In genomic region chr2:160253440-160254296, GRCh38 we compare ENCODE assay signal across 2 cellular contexts.
A peak's percentile ranks its signal among the peaks of the same experiment; 100 is the strongest.
TF ChIP-seq lines count a peak whose summit lies in the region.

No MANE protein-coding gene starts in this region.

TF ChIP-seq in liver, 16 proteins besides CTCF, POLR2A, EP300 and RAD21:
- no peak for TF ChIP-seq ZBTB33 (IDR thresholded peaks at IDR 0.05)
- TF ChIP-seq NR2F2 (IDR thresholded peaks at IDR 0.05), result no peak
- TF ChIP-seq JUND (IDR thresholded peaks at IDR 0.05), result no peak
- TF ChIP-seq EGR1 (IDR thresholded peaks at IDR 0.05; ENCODE audit: low read depth in 2 of 2), result no peak
- TF ChIP-seq MAX (IDR thresholded peaks at IDR 0.05), result peak; percentile 10
- TF ChIP-seq HNF4G (IDR thresholded peaks at IDR 0.05), result no peak
- no peak for TF ChIP-seq REST (IDR thresholded peaks at IDR 0.05)
- peak; percentile 75 for TF ChIP-seq YY1 (IDR thresholded peaks at IDR 0.05)
- TF ChIP-seq RXRA (IDR thresholded peaks at IDR 0.05), result no peak
- no peak for TF ChIP-seq ATF3 (IDR thresholded peaks at IDR 0.05)
- no peak for TF ChIP-seq FOXA1 (IDR thresholded peaks at IDR 0.05)
- TF ChIP-seq FOXA2 (IDR thresholded peaks at IDR 0.05), result no peak
- TF ChIP-seq GABPA (IDR thresholded peaks at IDR 0.05 in 1 of 2, conservative IDR thresholded peaks at IDR 0.05 in 1 of 2), result no peak
- no peak for TF ChIP-seq SP1 (IDR thresholded peaks at IDR 0.05)
- TF ChIP-seq HNF4A (conservative IDR thresholded peaks at IDR 0.05), result peak in 1 of 2 donors; percentile 31
- no peak for TF ChIP-seq TAF1 (conservative IDR thresholded peaks at IDR 0.05)

TF ChIP-seq in HepG2, 621 proteins besides CTCF, POLR2A, EP300 and RAD21 (continued from another document):
- no peak for TF ChIP-seq AFF4 (CRISPR knock-in tag; IDR thresholded peaks at IDR 0.05)
